ENCODE assay signal across 9 cellular contexts in the genomic region with DNA sequence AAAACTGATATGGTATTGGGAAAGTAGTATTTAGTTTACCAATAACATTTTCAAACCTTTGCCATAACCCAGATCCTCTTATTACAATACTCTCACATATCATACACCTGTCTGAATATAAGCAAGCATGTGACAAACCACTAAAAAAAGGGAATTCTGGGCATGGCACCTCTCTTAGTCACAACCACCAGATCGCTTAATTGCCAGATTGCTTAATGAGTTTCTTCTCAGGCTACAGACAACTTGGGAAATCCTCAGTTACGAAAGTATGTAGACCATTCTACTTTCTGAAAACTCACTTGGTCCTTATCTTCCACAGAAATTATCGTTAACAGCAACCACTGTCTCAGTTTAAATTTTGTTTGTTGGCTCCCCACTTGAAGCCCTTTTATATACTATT. TPM values are rescaled to one million over a fixed set of nuclear protein-coding genes. Genes with fewer than 3 reads are reported as not detected.
DNase-seq lines count a peak whose midpoint lies in the region; ATAC-seq, FAIRE-seq and TF ChIP-seq lines count a peak whose summit lies in the region.
"Had no signal": no experiment of that assay in that cellular context is flagged by ENCODE, and none has a peak within 500 bp of the region (broad histone marks: within the 10 kb centered on the region; RNA-seq: fewer than 3 reads in every experiment).

No MANE protein-coding gene starts in this region.

- CTCF ChIA-PET in RWPE1 (lab: Yijun Ruan, JAX): no interaction called here

- no peaks in the 10 kb centered on the region for H3K9me2 ChIP-seq in GM23338 (ENCODE audit: insufficient read depth)

- peak overlapping the region; percentile 81 for H3K4me3 Mint-ChIP-seq in GM23338

- no peak overlapping the region for H2AFZ ChIP-seq in GM23338

- H3K36me3 ChIP-seq in GM23338 (ENCODE audit: insufficient read depth) (peaks cover 14% of the 10 kb centered on the region; the same call in 1 of the 2 replicates), gastrocnemius medialis (peaks cover 0 to 25% of the 10 kb centered on the region in 2 donors), heart right ventricle (peaks cover 0 to 40% (median 0%) of the 10 kb centered on the region in 9 donors)

- no peaks in the 10 kb centered on the region for H3F3A ChIP-seq in GM23338 (replicated peaks; ENCODE audit: low read depth)

- H3K9me3 Mint-ChIP-seq in GM23338: no peaks in the 10 kb centered on the region

- 83 to 87% methylated on average over 3 of the region's 3 CpGs for WGBS in heart right ventricle, 2 donors

- H3K27me3 Mint-ChIP-seq in GM23338 (ENCODE audit: insufficient read depth, low read depth, poor library complexity): peaks cover 7% of the 10 kb centered on the region

- TF ChIP-seq CTCF in GM23338 (conservative IDR thresholded peaks at IDR 0.05; ENCODE audit: low read depth in 2 of 2) (no peak), RWPE1 (conservative IDR thresholded peaks at IDR 0.05; ENCODE audit: low read depth) (no peak), epithelial cell of proximal tubule (conservative IDR thresholded peaks at IDR 0.05; ENCODE audit: low read depth, low read length) (no peak), gastrocnemius medialis (IDR thresholded peaks at IDR 0.05 in 4 of 5, conservative IDR thresholded peaks at IDR 0.05 in 1 of 5) (no peak), heart right ventricle (IDR thresholded peaks at IDR 0.05) (no peak)

- H3K4me1 Mint-ChIP-seq in GM23338: peaks cover 15% of the 10 kb centered on the region

- H3K4me2 ChIP-seq in GM23338: peak overlapping the region; percentile 88

- no peak overlapping the region for H3K27ac Mint-ChIP-seq in GM23338

- intact Hi-C loops in gastrocnemius medialis (cut with DNase I; ENCODE audit: low total_unique reads) (loop anchor here (10.0 kb wide), 1 partner anchor 1950 kb away; a partner anchor contains a TSS), heart right ventricle (cut with DNase I) (loop anchor here in 1 of 10 donors (10.0 kb wide), 1 partner anchor 170 kb away; a partner anchor contains a TSS)

- H3K79me2 ChIP-seq in GM23338 (replicated peaks; ENCODE audit: insufficient read depth): peaks cover 70% of the 10 kb centered on the region

- no peaks in the 10 kb centered on the region for H3K27me3 ChIP-seq in GM23338 (ENCODE audit: insufficient read depth)
- no peaks in the 10 kb centered on the region for H3K27me3 ChIP-seq in gastrocnemius medialis
- H3K27me3 ChIP-seq in heart right ventricle: no peaks in the 10 kb centered on the region

- TF ChIP-seq POLR2A in gastrocnemius medialis (IDR thresholded peaks at IDR 0.05): no peak
- no peak for TF ChIP-seq POLR2A in GM12892 (IDR thresholded peaks at IDR 0.05; ENCODE audit: low read depth, low read length)

- peaks cover 18% of the 10 kb centered on the region for H4K20me1 ChIP-seq in GM23338 (replicated peaks; ENCODE audit: insufficient read depth)

- H3K27ac ChIP-seq in GM23338 (ENCODE audit: low read depth) (no peak overlapping the region), RWPE1 (no peak overlapping the region), gastrocnemius medialis (peak overlapping the region; percentile 87 to 97 (median 93)), heart right ventricle (no peak overlapping the region)

- H3K9me3 ChIP-seq in gastrocnemius medialis (no peaks in the 10 kb centered on the region), heart right ventricle (no peaks in the 10 kb centered on the region)

- in situ Hi-C loops in gastrocnemius medialis (cut with MboI; ENCODE audit: low sequenced_read_pairs in 4 of 4): loop anchor here in 1 of 4 donors (25.0 kb wide), 1 partner anchor 323 kb away; a partner anchor contains a TSS

- peak overlapping the region; percentile 77 for H3K4me3 ChIP-seq in GM23338
- H3K4me3 ChIP-seq in epithelial cell of proximal tubule (ENCODE audit: low read depth, low read length): peak overlapping the region; percentile 89
- H3K4me3 ChIP-seq in gastrocnemius medialis: peak overlapping the region; percentile 71 to 99 (median 84)
- peak overlapping the region in 5 of 10 donors; percentile 77 to 91 (median 90) for H3K4me3 ChIP-seq in heart right ventricle

- H3K4me1 ChIP-seq in GM23338 (ENCODE audit: insufficient read depth): peaks cover 26% of the 10 kb centered on the region
- peaks cover 27 to 36% of the 10 kb centered on the region in 2 donors for H3K4me1 ChIP-seq in gastrocnemius medialis
- peaks cover 2 to 35% (median 24%) of the 10 kb centered on the region in 9 donors for H3K4me1 ChIP-seq in heart right ventricle

- H3K36me3 Mint-ChIP-seq in GM23338 (ENCODE audit: low read depth): peaks cover 35% of the 10 kb centered on the region

- ATAC-seq in GM23338: no peak
- peak; percentile 49 to 69 for ATAC-seq in gastrocnemius medialis
- ATAC-seq in left lobe of liver: no peak
- no peak for ATAC-seq in heart right ventricle

- POLR2A ChIA-PET in RWPE1 (lab: Yijun Ruan, JAX; ENCODE audit: low non-redundant PET): interaction anchor here (0.6 kb wide), 1 partner anchor 1799 kb away, joined by 3 read pairs; no protein-coding TSS in a partner anchor

- no peak for FAIRE-seq in GM12892 (lab: Jason Lieb, UNC)

- DNase-seq in GM23338 (ENCODE audit: low spot score) (no peak), RWPE1 (ENCODE audit: low spot score) (peak; percentile 49), epithelial cell of proximal tubule (ENCODE audit: low read depth) (peak; percentile 64), gastrocnemius medialis (no peak), ecto neural progenitor cell (ENCODE audit: low spot score) (no peak), left lobe of liver (ENCODE audit: low spot score) (no peak), heart right ventricle (no peak), GM12892 (ENCODE audit: insufficient read length) (no peak)
- DNase-seq: SHP77 treated with DMSO at 0.1 percent for 48 hours had no signal

TF ChIP-seq in GM23338, 12 proteins besides CTCF, POLR2A, EP300 and RAD21 (continues in another document):
- no peak for TF ChIP-seq EZH2 (IDR thresholded peaks at IDR 0.05; ENCODE audit: low read depth, unreplicated experiment)
- TF ChIP-seq, protein P1, sequence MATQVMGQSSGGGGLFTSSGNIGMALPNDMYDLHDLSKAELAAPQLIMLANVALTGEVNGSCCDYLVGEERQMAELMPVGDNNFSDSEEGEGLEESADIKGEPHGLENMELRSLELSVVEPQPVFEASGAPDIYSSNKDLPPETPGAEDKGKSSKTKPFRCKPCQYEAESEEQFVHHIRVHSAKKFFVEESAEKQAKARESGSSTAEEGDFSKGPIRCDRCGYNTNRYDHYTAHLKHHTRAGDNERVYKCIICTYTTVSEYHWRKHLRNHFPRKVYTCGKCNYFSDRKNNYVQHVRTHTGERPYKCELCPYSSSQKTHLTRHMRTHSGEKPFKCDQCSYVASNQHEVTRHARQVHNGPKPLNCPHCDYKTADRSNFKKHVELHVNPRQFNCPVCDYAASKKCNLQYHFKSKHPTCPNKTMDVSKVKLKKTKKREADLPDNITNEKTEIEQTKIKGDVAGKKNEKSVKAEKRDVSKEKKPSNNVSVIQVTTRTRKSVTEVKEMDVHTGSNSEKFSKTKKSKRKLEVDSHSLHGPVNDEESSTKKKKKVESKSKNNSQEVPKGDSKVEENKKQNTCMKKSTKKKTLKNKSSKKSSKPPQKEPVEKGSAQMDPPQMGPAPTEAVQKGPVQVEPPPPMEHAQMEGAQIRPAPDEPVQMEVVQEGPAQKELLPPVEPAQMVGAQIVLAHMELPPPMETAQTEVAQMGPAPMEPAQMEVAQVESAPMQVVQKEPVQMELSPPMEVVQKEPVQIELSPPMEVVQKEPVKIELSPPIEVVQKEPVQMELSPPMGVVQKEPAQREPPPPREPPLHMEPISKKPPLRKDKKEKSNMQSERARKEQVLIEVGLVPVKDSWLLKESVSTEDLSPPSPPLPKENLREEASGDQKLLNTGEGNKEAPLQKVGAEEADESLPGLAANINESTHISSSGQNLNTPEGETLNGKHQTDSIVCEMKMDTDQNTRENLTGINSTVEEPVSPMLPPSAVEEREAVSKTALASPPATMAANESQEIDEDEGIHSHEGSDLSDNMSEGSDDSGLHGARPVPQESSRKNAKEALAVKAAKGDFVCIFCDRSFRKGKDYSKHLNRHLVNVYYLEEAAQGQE (IDR thresholded peaks at IDR 0.05; ENCODE audit: unreplicated experiment): no peak

RNA-seq across cellular contexts. Expression of a gene that starts 2.1 kb away (rescaled TPM):
- 44.3 and 51.2 TPM in 2 replicates for total RNA-seq in GM23338 (2014; rRNA removed; shearing (Covaris generic))
- 17.5 and 18.6 TPM in 2 replicates for polyA plus RNA-seq in GM23338 (2016; fragmentation: Nextera tagmentation; extraction: Ambion mirVana)
- 16.6 and 17.6 TPM in 2 replicates for total RNA-seq in epithelial cell of proximal tubule
- 10 to 100 TPM; 28.8 to 55.2 (median 37.6) TPM for total RNA-seq in gastrocnemius medialis
- total RNA-seq in left lobe of liver: 5.8 TPM
- total RNA-seq in heart right ventricle: 10 to 100 TPM; 11.8 to 14.1 (median 13.4) TPM
- polyA plus RNA-seq in heart right ventricle: 1 to 10 TPM; 1.8 to 3.8 TPM
- polyA plus RNA-seq in GM12892 (2012; ENCODE audit: missing spikeins): 11.4 TPM

Comparison
In these comparisons a context has a peak if more than half of its experiments do, and no peak if none do; other contexts are left out.
1. ATAC-seq: peak in gastrocnemius medialis (2 of 2); none in GM23338 (single experiment), left lobe of liver (single experiment) and heart right ventricle (0 of 8).
2. DNase-seq: peak in RWPE1 (single experiment) and epithelial cell of proximal tubule (single experiment); none in GM23338 (single experiment), gastrocnemius medialis (0 of 2), ecto neural progenitor cell (single experiment), left lobe of liver (single experiment), heart right ventricle (0 of 2) and GM12892 (single experiment).
3. H3K27ac ChIP-seq: peak in gastrocnemius medialis (4 of 4); none in GM23338 (single experiment), RWPE1 (single experiment) and heart right ventricle (0 of 10).